1 cellular context compared by ENCODE assay signal in the genomic region with DNA sequence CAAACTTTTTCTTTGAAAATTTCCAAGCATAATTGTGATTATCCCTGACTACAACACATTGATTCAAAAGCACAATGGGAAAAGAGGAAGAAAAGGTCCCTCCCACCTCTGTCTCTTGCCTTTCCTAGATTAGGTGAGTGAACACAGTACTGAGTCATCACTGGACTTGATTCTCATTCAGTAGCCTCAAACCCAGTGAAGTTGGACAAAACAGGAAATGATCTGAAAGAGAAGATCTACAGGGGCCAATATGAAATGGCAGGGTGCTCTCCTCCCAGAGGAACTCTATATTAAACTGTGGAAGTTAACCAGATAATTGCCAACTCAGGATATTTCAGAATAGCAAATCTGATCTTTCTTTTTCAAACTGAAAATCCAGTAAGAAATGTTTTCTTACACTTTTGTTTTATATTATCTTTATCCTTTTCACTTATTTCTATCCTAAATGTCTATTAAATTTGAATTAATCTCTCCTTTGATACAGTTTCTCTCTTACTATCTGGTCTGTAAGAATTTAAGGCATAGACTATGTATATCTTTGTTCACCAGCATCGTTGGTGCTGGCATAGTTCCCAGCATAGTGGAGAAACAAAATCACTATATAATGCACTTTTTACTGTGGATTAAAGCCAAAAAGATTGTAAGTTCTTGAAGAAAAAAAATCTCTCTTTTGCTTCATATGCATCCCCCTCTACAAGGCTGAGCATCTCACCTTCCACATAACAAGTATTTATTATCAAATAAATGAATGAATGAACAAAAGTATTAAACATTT.
TF ChIP-seq lines count a peak whose summit lies in the region.

No MANE protein-coding gene starts in this region.

TF ChIP-seq in GM12878, 131 proteins besides CTCF, POLR2A, EP300 and RAD21 (continued from another document):
- TF ChIP-seq, protein P1, sequence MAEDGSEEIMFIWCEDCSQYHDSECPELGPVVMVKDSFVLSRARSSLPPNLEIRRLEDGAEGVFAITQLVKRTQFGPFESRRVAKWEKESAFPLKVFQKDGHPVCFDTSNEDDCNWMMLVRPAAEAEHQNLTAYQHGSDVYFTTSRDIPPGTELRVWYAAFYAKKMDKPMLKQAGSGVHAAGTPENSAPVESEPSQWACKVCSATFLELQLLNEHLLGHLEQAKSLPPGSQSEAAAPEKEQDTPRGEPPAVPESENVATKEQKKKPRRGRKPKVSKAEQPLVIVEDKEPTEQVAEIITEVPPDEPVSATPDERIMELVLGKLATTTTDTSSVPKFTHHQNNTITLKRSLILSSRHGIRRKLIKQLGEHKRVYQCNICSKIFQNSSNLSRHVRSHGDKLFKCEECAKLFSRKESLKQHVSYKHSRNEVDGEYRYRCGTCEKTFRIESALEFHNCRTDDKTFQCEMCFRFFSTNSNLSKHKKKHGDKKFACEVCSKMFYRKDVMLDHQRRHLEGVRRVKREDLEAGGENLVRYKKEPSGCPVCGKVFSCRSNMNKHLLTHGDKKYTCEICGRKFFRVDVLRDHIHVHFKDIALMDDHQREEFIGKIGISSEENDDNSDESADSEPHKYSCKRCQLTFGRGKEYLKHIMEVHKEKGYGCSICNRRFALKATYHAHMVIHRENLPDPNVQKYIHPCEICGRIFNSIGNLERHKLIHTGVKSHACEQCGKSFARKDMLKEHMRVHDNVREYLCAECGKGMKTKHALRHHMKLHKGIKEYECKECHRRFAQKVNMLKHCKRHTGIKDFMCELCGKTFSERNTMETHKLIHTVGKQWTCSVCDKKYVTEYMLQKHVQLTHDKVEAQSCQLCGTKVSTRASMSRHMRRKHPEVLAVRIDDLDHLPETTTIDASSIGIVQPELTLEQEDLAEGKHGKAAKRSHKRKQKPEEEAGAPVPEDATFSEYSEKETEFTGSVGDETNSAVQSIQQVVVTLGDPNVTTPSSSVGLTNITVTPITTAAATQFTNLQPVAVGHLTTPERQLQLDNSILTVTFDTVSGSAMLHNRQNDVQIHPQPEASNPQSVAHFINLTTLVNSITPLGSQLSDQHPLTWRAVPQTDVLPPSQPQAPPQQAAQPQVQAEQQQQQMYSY (CRISPR knock-in tag; IDR thresholded peaks at IDR 0.05): no peak
- TF ChIP-seq POLR2AphosphoS5 (IDR thresholded peaks at IDR 0.05; ENCODE audit: low read length) (no peak), CBFB (IDR thresholded peaks at IDR 0.05; ENCODE audit: low read depth) (0 out of 2 replicates have a peak, but pooled peaks have one; percentile 18), POU2F2 (IDR thresholded peaks at IDR 0.05; ENCODE audit: borderline replicate concordance, low read depth, low read length) (0 out of 3 replicates have a peak, but pooled peaks have one; percentile 22), NBN (IDR thresholded peaks at IDR 0.05) (no peak), EED (IDR thresholded peaks at IDR 0.05; ENCODE audit: low read depth) (peak; percentile 96), YBX1 (IDR thresholded peaks at IDR 0.05) (no peak), RUNX3 (IDR thresholded peaks at IDR 0.05; ENCODE audit: low read length) (peak; percentile 86), RAD51 (IDR thresholded peaks at IDR 0.05) (no peak), YY1 (IDR thresholded peaks at IDR 0.05; ENCODE audit: low read depth, low read length) (no peak), MTA3 (IDR thresholded peaks at IDR 0.05; ENCODE audit: borderline replicate concordance, low read length) (peak; percentile 80), CBX5 (IDR thresholded peaks at IDR 0.05; ENCODE audit: low read depth) (0 out of 2 replicates have a peak, but pooled peaks have one; percentile 27), PAX5 (IDR thresholded peaks at IDR 0.05; ENCODE audit: borderline replicate concordance, low read depth, low read length) (peak; percentile 54; the same call in 1 of the 2 replicates), IRF4 (IDR thresholded peaks at IDR 0.05; ENCODE audit: low read depth, low read length) (peak; percentile 81), RBBP5 (conservative IDR thresholded peaks at IDR 0.05) (no peak), BCL11A (IDR thresholded peaks at IDR 0.05; ENCODE audit: low read depth, low read length) (peak; percentile 65; the same call in 1 of the 2 replicates), IKZF2 (IDR thresholded peaks at IDR 0.05) (peak; percentile 87 to 89), POLR2AphosphoS2 (IDR thresholded peaks at IDR 0.05; ENCODE audit: low read depth, low read length) (no peak), BCL3 (IDR thresholded peaks at IDR 0.05; ENCODE audit: borderline replicate concordance, insufficient read depth, low read depth, low read length, poor library complexity, severe bottlenecking) (peak; percentile 46), SRF (IDR thresholded peaks at IDR 0.05; ENCODE audit: low read depth in 2 of 2, low read length in 2 of 2) (0 out of 4 replicates have a peak, but pooled peaks of 1 of the 2 experiments have one; percentile 41), STAT1 (conservative IDR thresholded peaks at IDR 0.05) (no peak)
- TF ChIP-seq, protein P2, sequence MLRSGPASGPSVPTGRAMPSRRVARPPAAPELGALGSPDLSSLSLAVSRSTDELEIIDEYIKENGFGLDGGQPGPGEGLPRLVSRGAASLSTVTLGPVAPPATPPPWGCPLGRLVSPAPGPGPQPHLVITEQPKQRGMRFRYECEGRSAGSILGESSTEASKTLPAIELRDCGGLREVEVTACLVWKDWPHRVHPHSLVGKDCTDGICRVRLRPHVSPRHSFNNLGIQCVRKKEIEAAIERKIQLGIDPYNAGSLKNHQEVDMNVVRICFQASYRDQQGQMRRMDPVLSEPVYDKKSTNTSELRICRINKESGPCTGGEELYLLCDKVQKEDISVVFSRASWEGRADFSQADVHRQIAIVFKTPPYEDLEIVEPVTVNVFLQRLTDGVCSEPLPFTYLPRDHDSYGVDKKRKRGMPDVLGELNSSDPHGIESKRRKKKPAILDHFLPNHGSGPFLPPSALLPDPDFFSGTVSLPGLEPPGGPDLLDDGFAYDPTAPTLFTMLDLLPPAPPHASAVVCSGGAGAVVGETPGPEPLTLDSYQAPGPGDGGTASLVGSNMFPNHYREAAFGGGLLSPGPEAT (IDR thresholded peaks at IDR 0.05; ENCODE audit: low read depth): peak; percentile 49; the same call in 1 of the 2 replicates
- TF ChIP-seq, protein P3, sequence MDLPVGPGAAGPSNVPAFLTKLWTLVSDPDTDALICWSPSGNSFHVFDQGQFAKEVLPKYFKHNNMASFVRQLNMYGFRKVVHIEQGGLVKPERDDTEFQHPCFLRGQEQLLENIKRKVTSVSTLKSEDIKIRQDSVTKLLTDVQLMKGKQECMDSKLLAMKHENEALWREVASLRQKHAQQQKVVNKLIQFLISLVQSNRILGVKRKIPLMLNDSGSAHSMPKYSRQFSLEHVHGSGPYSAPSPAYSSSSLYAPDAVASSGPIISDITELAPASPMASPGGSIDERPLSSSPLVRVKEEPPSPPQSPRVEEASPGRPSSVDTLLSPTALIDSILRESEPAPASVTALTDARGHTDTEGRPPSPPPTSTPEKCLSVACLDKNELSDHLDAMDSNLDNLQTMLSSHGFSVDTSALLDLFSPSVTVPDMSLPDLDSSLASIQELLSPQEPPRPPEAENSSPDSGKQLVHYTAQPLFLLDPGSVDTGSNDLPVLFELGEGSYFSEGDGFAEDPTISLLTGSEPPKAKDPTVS (IDR thresholded peaks at IDR 0.05; ENCODE audit: low read depth, low read length): no peak
